In genomic region chr7:1918063-1918645, GRCh38 we compare ENCODE assay signal across 26 cellular contexts.
"Had no signal": no experiment of that assay in that cellular context is flagged by ENCODE, and none has a peak within 500 bp of the region (broad histone marks: within the 10 kb centered on the region; RNA-seq: fewer than 3 reads in every experiment).

No MANE protein-coding gene starts in this region.

- DNase-seq: activated CD4-positive, alpha-beta T cell treated with anti-CD3 and anti-CD28 coated beads for 48 hours; activated CD4-positive, CD25-positive, alpha-beta regulatory T cell; activated CD8-positive, alpha-beta memory T cell treated with anti-CD3 and anti-CD28 coated beads, Interleukin-2, amount 10 ng/mL, durations not matched to agents 7 days and 5 days; activated CD8-positive, alpha-beta T cell treated with anti-CD3 and anti-CD28 coated beads for 36 hours; activated effector memory CD4-positive, alpha-beta T cell treated with anti-CD3 and anti-CD28 coated beads, Interleukin-2, amount 50 U/mL, for 16 hours; activated naive CD4-positive, alpha-beta T cell treated with anti-CD3 and anti-CD28 coated beads, Interleukin-2, amount 50 U/mL, for 16 hours; activated naive CD8-positive, alpha-beta T cell treated with anti-CD3 and anti-CD28 coated beads, Interleukin-2, amount 50 U/mL, for 24 hours; activated T-cell treated with anti-CD3 and anti-CD28 coated beads for 4 hours; anterior cingulate cortex; body of pancreas; effector CD4-positive, alpha-beta T cell; left colon; naive B cell; occipital lobe; stimulated activated CD4-positive, alpha-beta T cell treated with anti-CD3 and anti-CD28 coated beads, Interleukin-12 subunit alpha, Interleukin-12 subunit beta, amount 100 ng/mL, for 4 hours; stimulated activated CD4-positive, alpha-beta T cell treated with anti-CD3 and anti-CD28 coated beads, Interleukin-4, amount 100 ng/mL, for 4 hours; T1000; thyroid gland; upper lobe of right lung had no signal

- H3K27ac Mint-ChIP-seq: activated CD8-positive, alpha-beta memory T cell treated with anti-CD3 and anti-CD28 coated beads, Interleukin-2, amount 10 ng/mL, durations not matched to agents 7 days and 5 days; activated CD8-positive, alpha-beta T cell treated with anti-CD3 and anti-CD28 coated beads for 36 hours; activated naive CD8-positive, alpha-beta T cell treated with anti-CD3 and anti-CD28 coated beads, Interleukin-2, amount 50 U/mL, for 24 hours; stimulated activated naive CD8-positive, alpha-beta T cell treated with anti-CD3 and anti-CD28 coated beads, Interleukin-15, Interleukin-2, amounts not matched to agents 100 ng/mL and 50 ng/mL, for 24 hours had no signal

- H3K27me3 Mint-ChIP-seq: activated naive CD8-positive, alpha-beta T cell treated with anti-CD3 and anti-CD28 coated beads, Interleukin-2, amount 50 U/mL, for 24 hours; naive B cell; stimulated activated naive CD8-positive, alpha-beta T cell treated with anti-CD3 and anti-CD28 coated beads, Interleukin-15, Interleukin-2, amounts not matched to agents 100 ng/mL and 50 ng/mL, for 24 hours had no signal

- H3K9me3 Mint-ChIP-seq: activated CD8-positive, alpha-beta T cell treated with anti-CD3 and anti-CD28 coated beads for 36 hours; activated naive CD8-positive, alpha-beta T cell treated with anti-CD3 and anti-CD28 coated beads, Interleukin-2, amount 50 U/mL, for 24 hours; naive B cell; stimulated activated naive CD8-positive, alpha-beta T cell treated with anti-CD3 and anti-CD28 coated beads, Interleukin-15, Interleukin-2, amounts not matched to agents 100 ng/mL and 50 ng/mL, for 24 hours; T-helper 1 cell treated with Interleukin-12 subunit alpha and Interleukin-12 subunit beta and Interleukin-4 antibody, amounts not matched to agents 30 μg/mL and 1 μg/mL, for 36 hours had no signal

- H3K4me3 ChIP-seq: body of pancreas, cardiac muscle cell, heart left ventricle, lung, thyroid gland, upper lobe of right lung had no signal

- ATAC-seq: activated CD8-positive, alpha-beta memory T cell treated with anti-CD3 and anti-CD28 coated beads, Interleukin-2, amount 10 ng/mL, durations not matched to agents 7 days and 5 days; activated CD8-positive, alpha-beta T cell treated with anti-CD3 and anti-CD28 coated beads for 36 hours; activated naive CD8-positive, alpha-beta T cell treated with anti-CD3 and anti-CD28 coated beads, Interleukin-2, amount 50 U/mL, for 24 hours; body of pancreas; left colon; upper lobe of right lung had no signal

- FAIRE-seq: endometrium, islet of Langerhans had no signal

- H3K9me3 ChIP-seq: body of pancreas, heart left ventricle, thyroid gland, upper lobe of right lung had no signal

- H3K4me3 Mint-ChIP-seq: activated CD8-positive, alpha-beta memory T cell treated with anti-CD3 and anti-CD28 coated beads, Interleukin-2, amount 10 ng/mL, durations not matched to agents 7 days and 5 days; activated CD8-positive, alpha-beta T cell treated with anti-CD3 and anti-CD28 coated beads for 36 hours; activated naive CD8-positive, alpha-beta T cell treated with anti-CD3 and anti-CD28 coated beads, Interleukin-2, amount 50 U/mL, for 24 hours; stimulated activated naive CD8-positive, alpha-beta T cell treated with anti-CD3 and anti-CD28 coated beads, Interleukin-15, Interleukin-2, amounts not matched to agents 100 ng/mL and 50 ng/mL, for 24 hours; T-helper 1 cell treated with Interleukin-12 subunit alpha and Interleukin-12 subunit beta and Interleukin-4 antibody, amounts not matched to agents 30 μg/mL and 1 μg/mL, for 36 hours had no signal

- H3K27ac ChIP-seq: body of pancreas, cardiac muscle cell, heart left ventricle, thyroid gland, upper lobe of right lung had no signal

- H3K36me3 ChIP-seq: cardiac muscle cell, thyroid gland, upper lobe of right lung had no signal

- H3K27me3 ChIP-seq: body of pancreas, cardiac muscle cell, heart left ventricle, thyroid gland, upper lobe of right lung had no signal
